In the genomic region with DNA sequence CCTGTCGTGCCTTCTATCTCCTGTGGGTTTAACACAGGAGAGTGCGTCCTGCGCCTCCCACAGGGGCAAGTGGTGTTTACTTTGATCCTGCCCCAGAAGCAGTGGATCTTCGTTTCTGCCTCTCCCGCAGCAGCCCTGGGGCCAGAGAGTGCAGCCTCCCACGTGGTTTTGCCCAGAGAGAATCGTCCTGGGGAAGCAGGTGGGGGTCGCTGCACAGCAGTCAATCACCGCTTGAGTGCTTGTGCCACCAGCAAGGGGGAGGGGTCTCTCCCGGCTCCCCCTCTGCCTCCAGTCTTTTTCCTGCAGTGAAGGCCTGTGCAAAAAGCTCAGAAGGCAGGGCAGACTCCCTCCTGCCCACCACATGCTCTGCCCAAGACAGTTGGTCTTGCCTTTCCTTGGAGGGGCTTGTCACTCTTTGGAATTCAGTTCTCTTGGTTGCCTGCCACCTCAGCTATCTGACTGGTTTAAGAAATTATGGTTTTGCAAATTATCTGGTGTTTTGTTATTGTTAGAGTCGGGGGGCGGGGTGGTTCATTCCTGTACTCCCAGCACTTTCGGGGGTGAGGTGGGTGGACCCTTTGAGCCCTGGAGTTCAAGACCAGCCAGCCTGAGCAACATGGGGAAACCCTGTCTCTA, we compare ENCODE assay signal across 8 cellular contexts. TPM values are rescaled to one million over a fixed set of nuclear protein-coding genes. Genes with fewer than 3 reads are reported as not detected.
DNase-seq lines count a peak whose midpoint lies in the region; ATAC-seq, FAIRE-seq and TF ChIP-seq lines count a peak whose summit lies in the region.

No MANE protein-coding gene starts in this region.

- H3K27me3 ChIP-seq in ACC112 (ENCODE audit: insufficient read depth, low read length) = no peaks in the 10 kb centered on the region
- no peaks in the 10 kb centered on the region for H3K27me3 ChIP-seq in PC-3 (ENCODE audit: low read length)
- no peaks in the 10 kb centered on the region for H3K27me3 ChIP-seq in MG63

- POLR2A ChIA-PET in PC-3 (lab: Charles Lee; ENCODE audit: unreplicated experiment) = no interaction called here

- H3K4me1 ChIP-seq in ACC112 (ENCODE audit: control insufficient read depth, insufficient read depth, low read length, unreplicated experiment) (peaks cover 16% of the 10 kb centered on the region), PC-3 (ENCODE audit: insufficient read depth, low read length) (peaks cover 41% of the 10 kb centered on the region)

- CTCF ChIA-PET in PC-3 (lab: Charles Lee) = interaction anchor here (0.7 kb wide), 1 partner anchor 78 kb away, joined by 6 read pairs; no protein-coding TSS in a partner anchor

- H3K4me1 Mint-ChIP-seq in endothelial cell (ENCODE audit: unreplicated experiment) = peaks cover 45% of the 10 kb centered on the region

- intact Hi-C loops in PC-3 (cut with micrococcal nuclease) = loop anchor here (2.0 kb wide), 1 partner anchor 90 kb away; no protein-coding TSS in a partner anchor

- H3K27me3 Mint-ChIP-seq in endothelial cell (ENCODE audit: unreplicated experiment) = peaks cover 4% of the 10 kb centered on the region

- H3K79me2 ChIP-seq in ACC112 (ENCODE audit: control insufficient read depth, insufficient read depth, low read length, unreplicated experiment) (no peaks in the 10 kb centered on the region), PC-3 (ENCODE audit: low read length) (peaks cover 44% of the 10 kb centered on the region)

- H3K36me3 ChIP-seq in ACC112 (ENCODE audit: insufficient read depth, low read length) (no peaks in the 10 kb centered on the region), PC-3 (ENCODE audit: low read depth, low read length) (no peaks in the 10 kb centered on the region), MG63 (no peaks in the 10 kb centered on the region)

- peak overlapping the region; percentile 18 for H3K27ac Mint-ChIP-seq in endothelial cell (ENCODE audit: unreplicated experiment)

- TF ChIP-seq CTCF in PC-3 (conservative IDR thresholded peaks at IDR 0.05; ENCODE audit: low read depth, low read length) (peak; percentile 14; the same call in 1 of the 2 replicates), endothelial cell (IDR thresholded peaks at IDR 0.05; ENCODE audit: unreplicated experiment) (peak; percentile 7)

- no peaks in the 10 kb centered on the region for H4K20me1 ChIP-seq in PC-3 (ENCODE audit: low read length)

- no peak overlapping the region for H3K4me3 Mint-ChIP-seq in endothelial cell (ENCODE audit: unreplicated experiment)

- no peak for FAIRE-seq in RCC 7860 (lab: Jason Lieb, UNC)

- H3K9ac ChIP-seq in PC-3 (ENCODE audit: low read length) = no peak overlapping the region

- H3K36me3 Mint-ChIP-seq in endothelial cell (ENCODE audit: low read depth, unreplicated experiment) = peaks cover 3% of the 10 kb centered on the region

- no peak for DNase-seq in PC-3
- peak; percentile 35 for DNase-seq in endothelial cell (ENCODE audit: low spot score)
- peak; percentile 70 to 73 for DNase-seq in stimulated activated CD4-positive, alpha-beta T cell treated with anti-CD3 and anti-CD28 coated beads, Interleukin-2, amount 100 ng/mL, for 24 hours
- DNase-seq in MG63 = no peak
- DNase-seq in occipital lobe (lab: John Stamatoyannopoulos, UW) = no peak
- no peak for DNase-seq in RCC 7860 (ENCODE audit: low spot score)

- H3K9me3 ChIP-seq in PC-3 (ENCODE audit: low read length) = no peaks in the 10 kb centered on the region
- H3K9me3 ChIP-seq in MG63 = no peaks in the 10 kb centered on the region

- H3K27ac ChIP-seq in ACC112 (ENCODE audit: low read depth, low read length) (no peak overlapping the region), PC-3 (ENCODE audit: low read length) (peak overlapping the region; percentile 53)

- H3K9me2 ChIP-seq in PC-3 (replicated peaks; ENCODE audit: low read length) = no peaks in the 10 kb centered on the region

- H3K9me3 Mint-ChIP-seq in endothelial cell (ENCODE audit: unreplicated experiment) = no peaks in the 10 kb centered on the region

- H3F3A ChIP-seq in PC-3 (ENCODE audit: low read length, unreplicated experiment) = no peaks in the 10 kb centered on the region

- peak overlapping the region; percentile 8; the same call in 1 of the 2 replicates for H3K4me3 ChIP-seq in ACC112 (ENCODE audit: low read depth, low read length)
- H3K4me3 ChIP-seq in PC-3 (ENCODE audit: low read length) = no peak overlapping the region
- no peak overlapping the region for H3K4me3 ChIP-seq in MG63

- H2AFZ ChIP-seq in ACC112 (ENCODE audit: low read length, unreplicated experiment) = peak overlapping the region; percentile 19
- 0 out of 2 replicates have a peak overlapping the region, but pooled peaks have one; percentile 9 for H2AFZ ChIP-seq in PC-3 (ENCODE audit: low read length)

- no TSS peak for BruUV-seq in PC-3 (replicated peaks; lab: Mats Ljungman, UMichigan)

- ATAC-seq in GM21528 (IDR thresholded peaks at IDR 0.05; ENCODE audit: low FRiP score, unreplicated experiment) (peak; percentile 26), PC-3 (no peak)

- H3K4me2 ChIP-seq in PC-3 (ENCODE audit: low read length) = peak overlapping the region; percentile 51; the same call in 1 of the 2 replicates

RNA-seq across cellular contexts. Expression of a gene that starts 26.9 kb away (rescaled TPM):
- total RNA-seq in PC-3 (2014; rRNA removed) = 10.1 and 12.0 TPM in 2 replicates
- total RNA-seq in endothelial cell (ENCODE audit: unreplicated experiment) = 14.3 TPM
- total RNA-seq in MG63 (2014; rRNA removed; shearing (Covaris generic); ENCODE audit: low replicate concordance) = 45.3 and 53.1 TPM in 2 replicates
- 23.4 TPM for total RNA-seq in occipital lobe

RNA-seq across cellular contexts. Expression of a gene that starts 29.3 kb away (rescaled TPM):
- total RNA-seq in PC-3 (2014; rRNA removed) (18.7 and 41.0 TPM in 2 replicates), endothelial cell (ENCODE audit: unreplicated experiment) (161 TPM), occipital lobe (6.4 TPM)
- total RNA-seq in MG63 (2014; rRNA removed; shearing (Covaris generic); ENCODE audit: low replicate concordance) = 19.5 and 39.8 TPM in 2 replicates

RNA-seq across cellular contexts. Expression of a gene that starts 39.0 kb away (rescaled TPM):
- total RNA-seq in PC-3 (2014; rRNA removed) = 224 and 249 TPM in 2 replicates
- total RNA-seq in endothelial cell (ENCODE audit: unreplicated experiment) = 156 TPM
- 206 and 224 TPM in 2 replicates for total RNA-seq in MG63 (2014; rRNA removed; shearing (Covaris generic); ENCODE audit: low replicate concordance)
- 3.4 TPM for total RNA-seq in occipital lobe

Comparison
In these comparisons a context has a peak if more than half of its experiments do, and no peak if none do; other contexts are left out.
1. DNase-seq: peak in endothelial cell (single experiment) and stimulated activated CD4-positive, alpha-beta T cell treated with anti-CD3 and anti-CD28 coated beads, Interleukin-2, amount 100 ng/mL, for 24 hours (2 of 2); none in PC-3 (single experiment), MG63 (single experiment), occipital lobe (single experiment) and RCC 7860 (single experiment).
2. RNA of a gene that starts 39.0 kb away (total RNA-seq): 224 to 249 TPM in PC-3, 206 to 224 TPM in MG63 and 156 TPM in endothelial cell (single experiment); 3.4 TPM in occipital lobe (single experiment); every median in the first group is over 10 times any median in the second.